Comparison of ENCODE assay signal across 1 cellular context in genomic region chr4:114598191-114599121, GRCh38.
TF ChIP-seq lines count a peak whose summit lies in the region.

TSS of gene UGT8 (plus strand) at chr4:114598807. CDS start at chr4:114622881, 24,074 bp downstream.

TF ChIP-seq in H1, 55 proteins besides CTCF, POLR2A, EP300 and RAD21:
- peak; percentile 77; the same call in 1 of the 2 replicates for TF ChIP-seq EGR1 (IDR thresholded peaks at IDR 0.05; ENCODE audit: borderline replicate concordance, low read depth, low read length)
- no peak; the same call in 1 of the 2 replicates for TF ChIP-seq SUZ12 (IDR thresholded peaks at IDR 0.05; ENCODE audit: low read length)
- TF ChIP-seq JUN (IDR thresholded peaks at IDR 0.05; ENCODE audit: low read depth, low read length), result no peak
- peak; percentile 46 for TF ChIP-seq USF2 (IDR thresholded peaks at IDR 0.05; ENCODE audit: low read length)
- TF ChIP-seq SIN3A (conservative IDR thresholded peaks at IDR 0.05 in 1 of 2, IDR thresholded peaks at IDR 0.05 in 1 of 2; ENCODE audit: low read depth in 1 of 2, low read length in 2 of 2), result 0 out of 4 replicates have a peak, but pooled peaks of 1 of the 2 experiments have one; percentile 27
- TF ChIP-seq POLR2AphosphoS5 (IDR thresholded peaks at IDR 0.05; ENCODE audit: low read depth, low read length), result no peak; the same call in 1 of the 2 replicates
- peak; percentile 26; the same call in 1 of the 2 replicates for TF ChIP-seq TAF1 (IDR thresholded peaks at IDR 0.05; ENCODE audit: low read depth, low read length)
- TF ChIP-seq, protein P1, sequence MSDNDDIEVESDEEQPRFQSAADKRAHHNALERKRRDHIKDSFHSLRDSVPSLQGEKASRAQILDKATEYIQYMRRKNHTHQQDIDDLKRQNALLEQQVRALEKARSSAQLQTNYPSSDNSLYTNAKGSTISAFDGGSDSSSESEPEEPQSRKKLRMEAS (IDR thresholded peaks at IDR 0.05), result peak; percentile 94
- TF ChIP-seq HDAC2 (IDR thresholded peaks at IDR 0.05; ENCODE audit: borderline replicate concordance in 1 of 2, low read depth in 2 of 2, low read length in 2 of 2), result no peak
- TF ChIP-seq ASH2L (IDR thresholded peaks at IDR 0.05; ENCODE audit: low read length), result peak; percentile 22
- TF ChIP-seq BRCA1 (IDR thresholded peaks at IDR 0.05; ENCODE audit: low read depth, low read length), result no peak
- no peak; the same call in 1 of the 2 replicates for TF ChIP-seq TEAD4 (IDR thresholded peaks at IDR 0.05; ENCODE audit: low read depth, low read length)
- TF ChIP-seq E2F6 (IDR thresholded peaks at IDR 0.05), result peak; percentile 95
- peak; percentile 17 for TF ChIP-seq TAF7 (optimal IDR thresholded peaks at IDR 0.05; ENCODE audit: borderline replicate concordance, low read depth, low read length)
- TF ChIP-seq SRF (IDR thresholded peaks at IDR 0.05; ENCODE audit: low read depth, low read length), result no peak
- TF ChIP-seq, protein P2, sequence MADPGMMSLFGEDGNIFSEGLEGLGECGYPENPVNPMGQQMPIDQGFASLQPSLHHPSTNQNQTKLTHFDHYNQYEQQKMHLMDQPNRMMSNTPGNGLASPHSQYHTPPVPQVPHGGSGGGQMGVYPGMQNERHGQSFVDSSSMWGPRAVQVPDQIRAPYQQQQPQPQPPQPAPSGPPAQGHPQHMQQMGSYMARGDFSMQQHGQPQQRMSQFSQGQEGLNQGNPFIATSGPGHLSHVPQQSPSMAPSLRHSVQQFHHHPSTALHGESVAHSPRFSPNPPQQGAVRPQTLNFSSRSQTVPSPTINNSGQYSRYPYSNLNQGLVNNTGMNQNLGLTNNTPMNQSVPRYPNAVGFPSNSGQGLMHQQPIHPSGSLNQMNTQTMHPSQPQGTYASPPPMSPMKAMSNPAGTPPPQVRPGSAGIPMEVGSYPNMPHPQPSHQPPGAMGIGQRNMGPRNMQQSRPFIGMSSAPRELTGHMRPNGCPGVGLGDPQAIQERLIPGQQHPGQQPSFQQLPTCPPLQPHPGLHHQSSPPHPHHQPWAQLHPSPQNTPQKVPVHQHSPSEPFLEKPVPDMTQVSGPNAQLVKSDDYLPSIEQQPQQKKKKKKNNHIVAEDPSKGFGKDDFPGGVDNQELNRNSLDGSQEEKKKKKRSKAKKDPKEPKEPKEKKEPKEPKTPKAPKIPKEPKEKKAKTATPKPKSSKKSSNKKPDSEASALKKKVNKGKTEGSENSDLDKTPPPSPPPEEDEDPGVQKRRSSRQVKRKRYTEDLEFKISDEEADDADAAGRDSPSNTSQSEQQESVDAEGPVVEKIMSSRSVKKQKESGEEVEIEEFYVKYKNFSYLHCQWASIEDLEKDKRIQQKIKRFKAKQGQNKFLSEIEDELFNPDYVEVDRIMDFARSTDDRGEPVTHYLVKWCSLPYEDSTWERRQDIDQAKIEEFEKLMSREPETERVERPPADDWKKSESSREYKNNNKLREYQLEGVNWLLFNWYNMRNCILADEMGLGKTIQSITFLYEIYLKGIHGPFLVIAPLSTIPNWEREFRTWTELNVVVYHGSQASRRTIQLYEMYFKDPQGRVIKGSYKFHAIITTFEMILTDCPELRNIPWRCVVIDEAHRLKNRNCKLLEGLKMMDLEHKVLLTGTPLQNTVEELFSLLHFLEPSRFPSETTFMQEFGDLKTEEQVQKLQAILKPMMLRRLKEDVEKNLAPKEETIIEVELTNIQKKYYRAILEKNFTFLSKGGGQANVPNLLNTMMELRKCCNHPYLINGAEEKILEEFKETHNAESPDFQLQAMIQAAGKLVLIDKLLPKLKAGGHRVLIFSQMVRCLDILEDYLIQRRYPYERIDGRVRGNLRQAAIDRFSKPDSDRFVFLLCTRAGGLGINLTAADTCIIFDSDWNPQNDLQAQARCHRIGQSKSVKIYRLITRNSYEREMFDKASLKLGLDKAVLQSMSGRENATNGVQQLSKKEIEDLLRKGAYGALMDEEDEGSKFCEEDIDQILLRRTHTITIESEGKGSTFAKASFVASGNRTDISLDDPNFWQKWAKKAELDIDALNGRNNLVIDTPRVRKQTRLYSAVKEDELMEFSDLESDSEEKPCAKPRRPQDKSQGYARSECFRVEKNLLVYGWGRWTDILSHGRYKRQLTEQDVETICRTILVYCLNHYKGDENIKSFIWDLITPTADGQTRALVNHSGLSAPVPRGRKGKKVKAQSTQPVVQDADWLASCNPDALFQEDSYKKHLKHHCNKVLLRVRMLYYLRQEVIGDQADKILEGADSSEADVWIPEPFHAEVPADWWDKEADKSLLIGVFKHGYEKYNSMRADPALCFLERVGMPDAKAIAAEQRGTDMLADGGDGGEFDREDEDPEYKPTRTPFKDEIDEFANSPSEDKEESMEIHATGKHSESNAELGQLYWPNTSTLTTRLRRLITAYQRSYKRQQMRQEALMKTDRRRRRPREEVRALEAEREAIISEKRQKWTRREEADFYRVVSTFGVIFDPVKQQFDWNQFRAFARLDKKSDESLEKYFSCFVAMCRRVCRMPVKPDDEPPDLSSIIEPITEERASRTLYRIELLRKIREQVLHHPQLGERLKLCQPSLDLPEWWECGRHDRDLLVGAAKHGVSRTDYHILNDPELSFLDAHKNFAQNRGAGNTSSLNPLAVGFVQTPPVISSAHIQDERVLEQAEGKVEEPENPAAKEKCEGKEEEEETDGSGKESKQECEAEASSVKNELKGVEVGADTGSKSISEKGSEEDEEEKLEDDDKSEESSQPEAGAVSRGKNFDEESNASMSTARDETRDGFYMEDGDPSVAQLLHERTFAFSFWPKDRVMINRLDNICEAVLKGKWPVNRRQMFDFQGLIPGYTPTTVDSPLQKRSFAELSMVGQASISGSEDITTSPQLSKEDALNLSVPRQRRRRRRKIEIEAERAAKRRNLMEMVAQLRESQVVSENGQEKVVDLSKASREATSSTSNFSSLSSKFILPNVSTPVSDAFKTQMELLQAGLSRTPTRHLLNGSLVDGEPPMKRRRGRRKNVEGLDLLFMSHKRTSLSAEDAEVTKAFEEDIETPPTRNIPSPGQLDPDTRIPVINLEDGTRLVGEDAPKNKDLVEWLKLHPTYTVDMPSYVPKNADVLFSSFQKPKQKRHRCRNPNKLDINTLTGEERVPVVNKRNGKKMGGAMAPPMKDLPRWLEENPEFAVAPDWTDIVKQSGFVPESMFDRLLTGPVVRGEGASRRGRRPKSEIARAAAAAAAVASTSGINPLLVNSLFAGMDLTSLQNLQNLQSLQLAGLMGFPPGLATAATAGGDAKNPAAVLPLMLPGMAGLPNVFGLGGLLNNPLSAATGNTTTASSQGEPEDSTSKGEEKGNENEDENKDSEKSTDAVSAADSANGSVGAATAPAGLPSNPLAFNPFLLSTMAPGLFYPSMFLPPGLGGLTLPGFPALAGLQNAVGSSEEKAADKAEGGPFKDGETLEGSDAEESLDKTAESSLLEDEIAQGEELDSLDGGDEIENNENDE (IDR thresholded peaks at IDR 0.05; ENCODE audit: insufficient replicate concordance, low read length), result no peak
- no peak for TF ChIP-seq JUND (IDR thresholded peaks at IDR 0.05; ENCODE audit: low read length)
- no peak for TF ChIP-seq RNF2 (IDR thresholded peaks at IDR 0.05; ENCODE audit: borderline replicate concordance, low read depth, low read length, missing control alignments, poor library complexity, severe bottlenecking)
- TF ChIP-seq GTF2F1 (IDR thresholded peaks at IDR 0.05; ENCODE audit: borderline replicate concordance, low read depth, low read length), result no peak
- TF ChIP-seq SAP30 (IDR thresholded peaks at IDR 0.05; ENCODE audit: insufficient read depth, insufficient replicate concordance, low read length), result peak; percentile 11
- 0 out of 2 replicates have a peak, but pooled peaks have one; percentile 26 for TF ChIP-seq GABPA (IDR thresholded peaks at IDR 0.05; ENCODE audit: borderline replicate concordance, insufficient read depth, low read length)
- TF ChIP-seq KDM4A (IDR thresholded peaks at IDR 0.05; ENCODE audit: low read depth, low read length, severe bottlenecking), result peak; percentile 95
